14 cellular contexts compared by ENCODE assay signal in the genomic region with DNA sequence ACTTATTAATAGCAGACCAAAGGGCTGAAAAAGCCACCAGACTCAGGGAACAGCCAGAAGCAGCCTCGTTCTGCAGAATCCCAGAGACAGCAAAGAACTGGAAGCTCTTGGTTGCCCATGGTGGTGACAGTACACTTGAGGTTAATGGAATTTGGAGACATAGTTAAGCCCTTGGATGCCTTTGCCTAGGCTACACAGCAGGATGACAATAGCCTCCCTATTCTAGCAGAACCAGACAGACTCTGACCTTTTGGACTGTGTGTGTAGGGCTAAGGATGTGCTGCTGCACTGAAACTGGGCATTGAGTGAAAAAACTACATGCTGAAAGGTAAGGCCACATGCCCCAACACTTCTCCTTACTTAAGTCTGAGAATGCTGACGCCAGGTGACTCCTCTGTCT.
"Had no signal": no experiment of that assay in that cellular context is flagged by ENCODE, and none has a peak within 500 bp of the region (broad histone marks: within the 10 kb centered on the region; RNA-seq: fewer than 3 reads in every experiment).

No MANE protein-coding gene starts in this region.

- H3K27ac Mint-ChIP-seq: activated CD4-positive, alpha-beta T cell treated with anti-CD3 and anti-CD28 coated beads for 36 hours; activated CD8-positive, alpha-beta T cell treated with anti-CD3 and anti-CD28 coated beads for 36 hours; mesothelial cell of epicardium; stimulated activated naive B cell treated with anti-CD40 and anti-IgM and Interleukin-4, amounts not matched to agents 10 μg/mL and 1 μg/mL and 100 μg/mL, for 72 hours; T-cell had no signal

- H3K27me3 Mint-ChIP-seq: activated CD4-positive, alpha-beta T cell treated with anti-CD3 and anti-CD28 coated beads for 36 hours; naive B cell; stimulated activated naive B cell treated with anti-CD40 and anti-IgM and Interleukin-4, amounts not matched to agents 10 μg/mL and 1 μg/mL and 100 μg/mL, for 72 hours; T-cell had no signal

- DNase-seq: activated CD4-positive, alpha-beta T cell treated with anti-CD3 and anti-CD28 coated beads for 36 hours; activated CD8-positive, alpha-beta memory T cell treated with anti-CD3 and anti-CD28 coated beads, Interleukin-2, amount 50 U/mL, for 4 hours; activated CD8-positive, alpha-beta T cell treated with anti-CD3 and anti-CD28 coated beads for 36 hours; activated T-cell treated with anti-CD3 and anti-CD28 coated beads, Interleukin-2, amount 50 U/mL, for 72 hours; foreskin keratinocyte; naive B cell; right lobe of liver; stimulated activated CD4-positive, alpha-beta T cell treated with anti-CD3 and anti-CD28 coated beads, Interleukin-2, amount 100 ng/mL, for 24 hours; stimulated activated naive B cell treated with anti-CD40 and anti-IgM and Interleukin-4, amounts not matched to agents 10 μg/mL and 1 μg/mL and 100 μg/mL, for 72 hours; substantia nigra; T-cell; T1000; transverse colon had no signal

- H3K4me3 Mint-ChIP-seq: activated CD4-positive, alpha-beta T cell treated with anti-CD3 and anti-CD28 coated beads for 36 hours; activated CD8-positive, alpha-beta T cell treated with anti-CD3 and anti-CD28 coated beads for 36 hours; activated T-cell treated with anti-CD3 and anti-CD28 coated beads, Interleukin-2, amount 50 U/mL, for 72 hours; mesothelial cell of epicardium; naive B cell; stimulated activated naive B cell treated with anti-CD40 and anti-IgM and Interleukin-4, amounts not matched to agents 10 μg/mL and 1 μg/mL and 100 μg/mL, for 72 hours; T-cell had no signal

- ATAC-seq: activated CD4-positive, alpha-beta T cell treated with anti-CD3 and anti-CD28 coated beads for 36 hours; activated CD8-positive, alpha-beta T cell treated with anti-CD3 and anti-CD28 coated beads for 36 hours; activated T-cell treated with anti-CD3 and anti-CD28 coated beads, Interleukin-2, amount 50 U/mL, for 72 hours; foreskin keratinocyte; T-cell had no signal

- H3K4me1 Mint-ChIP-seq: activated CD4-positive, alpha-beta T cell treated with anti-CD3 and anti-CD28 coated beads for 36 hours had no signal

- H3K36me3 Mint-ChIP-seq: mesothelial cell of epicardium, naive B cell, T-cell had no signal

- H3K9me3 Mint-ChIP-seq: activated CD8-positive, alpha-beta T cell treated with anti-CD3 and anti-CD28 coated beads for 36 hours; activated T-cell treated with anti-CD3 and anti-CD28 coated beads, Interleukin-2, amount 50 U/mL, for 72 hours; T-cell had no signal
